In the genomic region with DNA sequence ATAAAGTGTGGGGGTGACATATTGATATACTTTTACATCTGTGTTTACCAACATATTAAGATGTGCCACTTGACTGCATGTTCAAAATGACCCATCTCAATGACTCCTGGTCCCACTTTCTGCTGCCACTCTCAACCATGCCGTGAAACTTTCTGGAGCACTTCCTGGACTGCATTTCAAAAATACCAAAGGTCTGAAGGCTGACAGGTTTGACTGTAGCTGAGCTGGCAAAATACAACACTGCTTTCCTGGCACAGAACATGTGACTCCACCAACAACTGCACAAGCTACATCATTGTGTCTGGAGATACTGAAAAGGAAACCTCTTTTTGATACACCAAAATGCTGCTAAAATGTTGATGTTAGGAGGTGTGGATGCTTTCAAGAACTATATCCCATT, we compare ENCODE assay signal across 20 cellular contexts.
DNase-seq lines count a peak whose midpoint lies in the region; ATAC-seq, FAIRE-seq and TF ChIP-seq lines count a peak whose summit lies in the region.
"Had no signal": no experiment of that assay in that cellular context is flagged by ENCODE, and none has a peak within 500 bp of the region (broad histone marks: within the 10 kb centered on the region; RNA-seq: fewer than 3 reads in every experiment).

No MANE protein-coding gene starts in this region.

- H3K27me3 ChIP-seq in bronchial epithelial cell (ENCODE audit: control insufficient read depth, insufficient read depth, low read length) (no peaks in the 10 kb centered on the region), lung (ENCODE audit: control insufficient read depth, insufficient read depth) (no peaks in the 10 kb centered on the region)
- H3K27me3 ChIP-seq: esophagus squamous epithelium, heart left ventricle had no signal

- H3K9me3 ChIP-seq in lung (ENCODE audit: control insufficient read depth in 2 of 2, insufficient read depth in 1 of 2, low read length in 1 of 2), result no peaks in the 10 kb centered on the region
- H3K9me3 ChIP-seq: esophagus squamous epithelium, heart left ventricle had no signal

- no peak overlapping the region for H3K27ac Mint-ChIP-seq in effector memory CD8-positive, alpha-beta T cell
- H3K27ac Mint-ChIP-seq: activated B cell treated with CpG ODN at 0.5 μM for 24 hours; activated CD8-positive, alpha-beta T cell treated with anti-CD3 and anti-CD28 coated beads for 36 hours; stimulated activated naive CD8-positive, alpha-beta T cell treated with anti-CD3 and anti-CD28 coated beads, Interleukin-15, amount 100 ng/mL, for 72 hours had no signal

- peak; percentile 23 for DNase-seq in NCI-H69 (lab: John Stamatoyannopoulos, UW)
- DNase-seq in bronchial epithelial cell (ENCODE audit: low read depth), result peak; percentile 17
- no peak for DNase-seq in lung (ENCODE audit: low spot score)
- DNase-seq in CD1c-positive myeloid dendritic cell (ENCODE audit: extremely low spot score), result no peak
- DNase-seq in stimulated activated CD4-positive, alpha-beta T cell treated with anti-CD3 and anti-CD28 coated beads, Interleukin-4, amount 100 ng/mL, for 4 hours, result no peak
- DNase-seq in effector memory CD8-positive, alpha-beta T cell, result no peak
- DNase-seq: activated B cell treated with CpG ODN at 0.5 μM for 24 hours; activated CD8-positive, alpha-beta T cell treated with anti-CD3 and anti-CD28 coated beads for 36 hours; activated naive CD4-positive, alpha-beta T cell treated with anti-CD3 and anti-CD28 coated beads, Interleukin-2, amount 50 U/mL, for 16 hours; activated T-cell treated with anti-CD3 and anti-CD28 coated beads, Interleukin-2, amount 50 U/mL, for 4 hours; esophagus squamous epithelium; HCEC 1CT; heart left ventricle; IMR-90; NCI-H2081 treated with DMSO at 0.1 percent for 48 hours; OCI-M1; SHP77 treated with DMSO at 0.1 percent for 48 hours; stimulated activated naive CD8-positive, alpha-beta T cell treated with anti-CD3 and anti-CD28 coated beads, Interleukin-15, amount 100 ng/mL, for 72 hours had no signal

- peaks cover 3% of the 10 kb centered on the region for H3K36me3 Mint-ChIP-seq in effector memory CD8-positive, alpha-beta T cell (ENCODE audit: insufficient read depth)

- no peak overlapping the region for H3K4me3 Mint-ChIP-seq in effector memory CD8-positive, alpha-beta T cell
- H3K4me3 Mint-ChIP-seq: activated B cell treated with CpG ODN at 0.5 μM for 24 hours; activated CD8-positive, alpha-beta T cell treated with anti-CD3 and anti-CD28 coated beads for 36 hours; activated T-cell treated with anti-CD3 and anti-CD28 coated beads, Interleukin-2, amount 50 U/mL, for 4 hours; stimulated activated naive CD8-positive, alpha-beta T cell treated with anti-CD3 and anti-CD28 coated beads, Interleukin-15, amount 100 ng/mL, for 72 hours had no signal

- peaks cover 0 to 2% of the 10 kb centered on the region in 2 donors for H3K4me1 ChIP-seq in lung (ENCODE audit: control insufficient read depth in 2 of 2, insufficient read depth in 2 of 2, low read length in 2 of 2)

- ATAC-seq in lung (ENCODE audit: insufficient read depth, low FRiP score), result peak; percentile 50
- ATAC-seq in effector memory CD8-positive, alpha-beta T cell (replicated peaks), result no peak
- ATAC-seq: activated CD8-positive, alpha-beta T cell treated with anti-CD3 and anti-CD28 coated beads for 36 hours; activated T-cell treated with anti-CD3 and anti-CD28 coated beads, Interleukin-2, amount 50 U/mL, for 4 hours; stimulated activated naive CD8-positive, alpha-beta T cell treated with anti-CD3 and anti-CD28 coated beads, Interleukin-15, amount 100 ng/mL, for 72 hours had no signal

- 32 to 48% methylated on average over 1 of the region's 1 CpG for WGBS in lung, 2 donors

- TF ChIP-seq CTCF in bronchial epithelial cell (IDR thresholded peaks at IDR 0.05; ENCODE audit: insufficient read depth, low read length, severe bottlenecking) (no peak), lung (IDR thresholded peaks at IDR 0.05; ENCODE audit: control extremely low read depth, extremely low read depth) (no peak)

- no peaks in the 10 kb centered on the region for H3K27me3 Mint-ChIP-seq in effector memory CD8-positive, alpha-beta T cell
- H3K27me3 Mint-ChIP-seq: activated B cell treated with CpG ODN at 0.5 μM for 24 hours; activated CD8-positive, alpha-beta T cell treated with anti-CD3 and anti-CD28 coated beads for 36 hours; stimulated activated naive CD8-positive, alpha-beta T cell treated with anti-CD3 and anti-CD28 coated beads, Interleukin-15, amount 100 ng/mL, for 72 hours had no signal

- H3K27ac ChIP-seq in lung (ENCODE audit: low read depth in 1 of 2, low read length in 1 of 2) (no peak overlapping the region), temporal lobe (ENCODE audit: low read depth, low read length) (peak overlapping the region; percentile 53)
- H3K27ac ChIP-seq: esophagus squamous epithelium, heart left ventricle had no signal

- peaks cover 0 to 3% of the 10 kb centered on the region in 2 donors for H3K9me3 Mint-ChIP-seq in effector memory CD8-positive, alpha-beta T cell
- H3K9me3 Mint-ChIP-seq: activated B cell treated with CpG ODN at 0.5 μM for 24 hours; activated CD8-positive, alpha-beta T cell treated with anti-CD3 and anti-CD28 coated beads for 36 hours; activated T-cell treated with anti-CD3 and anti-CD28 coated beads, Interleukin-2, amount 50 U/mL, for 4 hours; stimulated activated naive CD8-positive, alpha-beta T cell treated with anti-CD3 and anti-CD28 coated beads, Interleukin-15, amount 100 ng/mL, for 72 hours had no signal

- H3K4me3 ChIP-seq in bronchial epithelial cell (ENCODE audit: low read depth, low read length) (no peak overlapping the region), lung (no peak overlapping the region)
- H3K4me3 ChIP-seq: esophagus squamous epithelium, heart left ventricle had no signal

- H3K4me1 Mint-ChIP-seq in effector memory CD8-positive, alpha-beta T cell (ENCODE audit: low read depth in 2 of 2), result no peaks in the 10 kb centered on the region
- H3K4me1 Mint-ChIP-seq: activated B cell treated with CpG ODN at 0.5 μM for 24 hours; stimulated activated naive CD8-positive, alpha-beta T cell treated with anti-CD3 and anti-CD28 coated beads, Interleukin-15, amount 100 ng/mL, for 72 hours had no signal

- H3K36me3 ChIP-seq in bronchial epithelial cell (ENCODE audit: control insufficient read depth, insufficient read depth, low read length) (no peaks in the 10 kb centered on the region), lung (ENCODE audit: control insufficient read depth in 2 of 2, insufficient read depth in 2 of 2, low read length in 2 of 2) (no peaks in the 10 kb centered on the region)
- H3K36me3 ChIP-seq: esophagus squamous epithelium, heart left ventricle had no signal

- peak; percentile 86 for FAIRE-seq in bronchial epithelial cell (lab: Jason Lieb, UNC)
- FAIRE-seq: G401.6 had no signal

Comparison
In these comparisons a context has a peak if more than half of its experiments do, and no peak if none do; other contexts are left out.
1. DNase-seq: peak in NCI-H69 (single experiment) and bronchial epithelial cell (single experiment); none in lung (single experiment), CD1c-positive myeloid dendritic cell (single experiment), stimulated activated CD4-positive, alpha-beta T cell treated with anti-CD3 and anti-CD28 coated beads, Interleukin-4, amount 100 ng/mL, for 4 hours (0 of 2) and effector memory CD8-positive, alpha-beta T cell (0 of 3).